Comparison of ENCODE assay signal across 14 cellular contexts in the genomic region with DNA sequence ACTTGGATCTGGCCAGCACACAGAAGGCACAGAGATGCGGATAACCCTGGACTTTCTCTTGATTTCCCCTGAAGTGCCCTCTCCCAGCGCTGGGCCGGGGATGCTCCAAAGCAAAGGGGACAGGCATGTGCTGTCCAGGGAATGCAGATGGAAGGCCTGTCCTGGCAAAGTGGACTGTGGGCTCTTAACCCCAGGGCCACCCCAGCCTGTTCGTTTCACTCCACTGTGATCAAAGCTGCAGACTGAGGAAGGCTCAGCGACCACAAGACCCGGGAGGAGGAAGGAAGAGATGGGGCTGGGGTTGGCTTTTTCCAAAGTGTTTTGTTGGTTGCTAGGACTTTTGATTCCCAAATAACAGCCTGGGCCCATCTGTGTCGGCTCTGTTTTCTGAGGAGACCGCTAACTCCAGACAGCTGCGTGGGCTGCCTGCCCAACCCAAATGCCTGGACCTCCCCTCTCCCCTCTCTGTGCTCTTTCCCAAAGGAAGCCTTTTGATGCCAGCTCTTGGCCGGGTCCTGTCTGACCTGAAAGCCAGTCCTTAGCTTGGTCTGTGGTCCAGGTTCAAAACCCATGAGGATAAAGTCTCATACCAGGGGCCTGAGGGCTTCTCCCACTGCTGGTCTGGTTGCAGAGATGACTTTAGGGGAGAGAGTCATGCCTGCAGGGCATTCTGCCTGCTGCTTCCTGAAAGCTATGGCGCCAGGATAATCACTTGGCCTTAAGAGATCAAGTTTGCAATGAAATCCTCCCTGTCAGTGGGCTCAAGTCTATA.
DNase-seq lines count a peak whose midpoint lies in the region; ATAC-seq, FAIRE-seq and TF ChIP-seq lines count a peak whose summit lies in the region.
"Had no signal": no experiment of that assay in that cellular context is flagged by ENCODE, and none has a peak within 500 bp of the region (broad histone marks: within the 10 kb centered on the region; RNA-seq: fewer than 3 reads in every experiment).

No MANE protein-coding gene starts in this region.

- no peak overlapping the region for H3K4me3 Mint-ChIP-seq in astrocyte (ENCODE audit: unreplicated experiment)
- H3K4me3 Mint-ChIP-seq: activated CD8-positive, alpha-beta memory T cell treated with anti-CD3 and anti-CD28 coated beads, Interleukin-2, amount 10 ng/mL, durations not matched to agents 7 days and 5 days; B cell had no signal

- H2AFZ ChIP-seq in astrocyte (ENCODE audit: low read depth, low read length), result no peak overlapping the region

- peaks cover 22% of the 10 kb centered on the region for H3K36me3 Mint-ChIP-seq in astrocyte (ENCODE audit: low read depth, unreplicated experiment)
- H3K36me3 Mint-ChIP-seq: activated CD8-positive, alpha-beta memory T cell treated with anti-CD3 and anti-CD28 coated beads, Interleukin-2, amount 10 ng/mL, durations not matched to agents 7 days and 5 days had no signal

- H3K9me3 Mint-ChIP-seq in astrocyte (ENCODE audit: unreplicated experiment), result no peaks in the 10 kb centered on the region

- H3K4me1 Mint-ChIP-seq in astrocyte (ENCODE audit: low read depth, unreplicated experiment), result peaks cover 13% of the 10 kb centered on the region
- H3K4me1 Mint-ChIP-seq: activated CD8-positive, alpha-beta memory T cell treated with anti-CD3 and anti-CD28 coated beads, Interleukin-2, amount 10 ng/mL, durations not matched to agents 7 days and 5 days; B cell had no signal

- no peaks in the 10 kb centered on the region for H3K9me3 ChIP-seq in astrocyte (ENCODE audit: insufficient read depth, low read depth, low read length)
- H3K9me3 ChIP-seq in heart right ventricle, result no peaks in the 10 kb centered on the region
- H3K9me3 ChIP-seq in psoas muscle, result no peaks in the 10 kb centered on the region

- peak overlapping the region; percentile 40 for H3K4me2 ChIP-seq in astrocyte (ENCODE audit: low read length)

- H3K4me3 ChIP-seq in AG10803 (ENCODE audit: low read length) (no peak overlapping the region), astrocyte (ENCODE audit: insufficient read depth, low read depth, low read length) (no peak overlapping the region), heart right ventricle (no peak overlapping the region), psoas muscle (no peak overlapping the region)

- no peaks in the 10 kb centered on the region for H3K27me3 ChIP-seq in astrocyte (ENCODE audit: insufficient read depth, low read length)
- no peaks in the 10 kb centered on the region for H3K27me3 ChIP-seq in heart right ventricle
- no peaks in the 10 kb centered on the region for H3K27me3 ChIP-seq in psoas muscle (ENCODE audit: insufficient read depth in 3 of 3, low read length in 2 of 3)

- TF ChIP-seq CTCF in AG10803 (conservative IDR thresholded peaks at IDR 0.05; ENCODE audit: low read length), result no peak
- TF ChIP-seq CTCF in astrocyte (IDR thresholded peaks at IDR 0.05; ENCODE audit: insufficient read depth, low read depth, low read length), result no peak
- TF ChIP-seq CTCF in heart right ventricle (IDR thresholded peaks at IDR 0.05), result no peak
- no peak for TF ChIP-seq CTCF in psoas muscle (IDR thresholded peaks at IDR 0.05)

- 63% methylated on average over 11 of the region's 11 CpGs for WGBS in heart right ventricle, 2 donors
- 39 to 45% (median 43%) methylated on average over 11 of the region's 11 CpGs for WGBS in psoas muscle, 3 donors

- no peaks in the 10 kb centered on the region for H4K20me1 ChIP-seq in astrocyte (ENCODE audit: insufficient read depth, low read length)

- peak; percentile 46 to 87 (median 74) for ATAC-seq in heart right ventricle
- peak; percentile 14 to 49 (median 28) for ATAC-seq in psoas muscle
- ATAC-seq in HG02763 (IDR thresholded peaks at IDR 0.05; ENCODE audit: unreplicated experiment), result no peak
- ATAC-seq: activated CD8-positive, alpha-beta memory T cell treated with anti-CD3 and anti-CD28 coated beads, Interleukin-2, amount 10 ng/mL, durations not matched to agents 7 days and 5 days had no signal

- H3K4me1 ChIP-seq in astrocyte (ENCODE audit: insufficient read depth, low read length) (peaks cover 15% of the 10 kb centered on the region), heart right ventricle (peaks cover 0 to 42% (median 17%) of the 10 kb centered on the region in 9 donors), psoas muscle (peaks cover 7% of the 10 kb centered on the region)

- FAIRE-seq in astrocyte (lab: Jason Lieb, UNC), result no peak

- peak overlapping the region; percentile 8 for H3K27ac ChIP-seq in astrocyte (ENCODE audit: low read depth, low read length)
- H3K27ac ChIP-seq in heart right ventricle, result peak overlapping the region; percentile 48 to 90 (median 78)
- H3K27ac ChIP-seq in psoas muscle, result peak overlapping the region; percentile 46

- peaks cover 3% of the 10 kb centered on the region for H3K36me3 ChIP-seq in astrocyte (ENCODE audit: insufficient read depth, low read length)
- H3K36me3 ChIP-seq in heart right ventricle, result peaks cover 0 to 98% (median 13%) of the 10 kb centered on the region in 9 donors
- peaks cover 0 to 77% of the 10 kb centered on the region in 2 donors for H3K36me3 ChIP-seq in psoas muscle (ENCODE audit: insufficient read depth in 1 of 2, low read depth in 1 of 2)

- H3K9ac ChIP-seq in astrocyte (ENCODE audit: low read length), result no peak overlapping the region

- peak; percentile 86 for DNase-seq in AG10803 (ENCODE audit: low read depth)
- peak; percentile 61 for DNase-seq in astrocyte (ENCODE audit: low read depth)
- peak; percentile 67 to 78 for DNase-seq in heart right ventricle
- DNase-seq in psoas muscle, result peak; percentile 50 to 72
- DNase-seq in NCI-H526 (lab: John Stamatoyannopoulos, UW), result no peak
- DNase-seq in T-helper 9 cell, result no peak
- no peak for DNase-seq in DMS153 treated with DMSO at 0.1 percent for 48 hours (lab: John Stamatoyannopoulos, UW; ENCODE audit: unreplicated experiment)
- DNase-seq: activated CD8-positive, alpha-beta memory T cell treated with anti-CD3 and anti-CD28 coated beads, Interleukin-2, amount 10 ng/mL, durations not matched to agents 7 days and 5 days; Karpas-422; NK-92 treated with Interleukin-12 subunit alpha and Interleukin-12 subunit beta, amount 100 ng/mL, for 24 hours; T-helper 2 cell had no signal

- peak overlapping the region; percentile 41 for H3K27ac Mint-ChIP-seq in astrocyte (ENCODE audit: unreplicated experiment)
- H3K27ac Mint-ChIP-seq: activated CD8-positive, alpha-beta memory T cell treated with anti-CD3 and anti-CD28 coated beads, Interleukin-2, amount 10 ng/mL, durations not matched to agents 7 days and 5 days; B cell; progenitor cell of endocrine pancreas had no signal

- intact Hi-C loops in heart right ventricle (cut with DNase I), result no loop called here
- intact Hi-C loops in psoas muscle (cut with DNase I), result no loop called here

- peaks cover 2% of the 10 kb centered on the region for H3K27me3 Mint-ChIP-seq in astrocyte (ENCODE audit: low read depth, unreplicated experiment)

- no peaks in the 10 kb centered on the region for H3K79me2 ChIP-seq in astrocyte (ENCODE audit: insufficient read depth, low read length)

Comparison
In these comparisons a context has a peak if more than half of its experiments do, and no peak if none do; other contexts are left out.
1. DNase-seq: peak in AG10803 (single experiment), astrocyte (single experiment), heart right ventricle (2 of 2) and psoas muscle (2 of 2); none in NCI-H526 (0 of 2), T-helper 9 cell (single experiment) and DMS153 treated with DMSO at 0.1 percent for 48 hours (single experiment).
2. H3K27ac ChIP-seq: peak in every context shown above with its lines; median percentile 78 in heart right ventricle; 46 in psoas muscle; 8 in astrocyte.